ENCODE assay signal across 15 cellular contexts in the genomic region with DNA sequence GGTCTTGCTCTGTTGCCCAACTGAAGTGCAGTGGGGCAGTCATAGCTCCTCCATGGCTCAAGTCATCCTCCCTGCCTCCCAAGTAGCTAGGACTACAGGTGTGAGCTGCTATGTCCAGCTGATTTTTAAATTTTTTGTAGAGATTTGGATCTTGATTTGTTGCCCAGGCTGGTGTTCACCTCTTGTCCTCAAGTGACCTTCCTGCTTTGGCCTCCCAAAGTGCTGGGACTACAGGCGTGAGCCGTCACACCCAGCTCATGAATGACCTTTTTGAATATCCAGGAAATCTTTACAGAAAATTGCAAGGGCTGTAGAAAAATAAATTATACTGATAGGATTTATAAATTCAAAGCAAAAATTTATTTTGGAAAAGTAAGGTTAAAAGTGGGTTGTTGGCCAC. TPM values are rescaled to one million over a fixed set of nuclear protein-coding genes. Genes with fewer than 3 reads are reported as not detected.
DNase-seq lines count a peak whose midpoint lies in the region; ATAC-seq and TF ChIP-seq lines count a peak whose summit lies in the region.
"Had no signal": no experiment of that assay in that cellular context is flagged by ENCODE, and none has a peak within 500 bp of the region (broad histone marks: within the 10 kb centered on the region; RNA-seq: fewer than 3 reads in every experiment).

No MANE protein-coding gene starts in this region.

- no peaks in the 10 kb centered on the region for H3K27me3 Mint-ChIP-seq in activated naive CD4-positive, alpha-beta T cell treated with anti-CD3 and anti-CD28 coated beads for 36 hours (ENCODE audit: low read depth)
- no peaks in the 10 kb centered on the region for H3K27me3 Mint-ChIP-seq in dendritic cell treated with granulocyte-macrophage colony-stimulating factor and Interleukin-4, amounts not matched to agents 40 ng/mL and 50 ng/mL, for 4 days
- no peaks in the 10 kb centered on the region for H3K27me3 Mint-ChIP-seq in naive thymus-derived CD8-positive, alpha-beta T cell

- in situ Hi-C loops in IMR-90 (cut with MboI; ENCODE audit: low sequenced_read_pairs): no loop called here

- no peak overlapping the region for H2AK9ac ChIP-seq in IMR-90 (replicated peaks; ENCODE audit: low read depth, low read length, poor library complexity)

- H3K27me3 ChIP-seq in IMR-90 (ENCODE audit: control insufficient read depth, insufficient read depth, low read length): no peaks in the 10 kb centered on the region
- H3K27me3 ChIP-seq in prostate gland (replicated peaks; ENCODE audit: insufficient read depth): no peaks in the 10 kb centered on the region

- H4K91ac ChIP-seq in IMR-90 (ENCODE audit: insufficient read depth, low read depth, low read length): no peak overlapping the region

- H3K4me2 ChIP-seq in IMR-90 (ENCODE audit: low read depth, low read length): no peak overlapping the region

- H3K27ac ChIP-seq in IMR-90 (ENCODE audit: insufficient read depth, low read length): no peak overlapping the region
- H3K27ac ChIP-seq in prostate gland: no peak overlapping the region

- no peak overlapping the region for H3K9ac ChIP-seq in IMR-90 (ENCODE audit: low read depth, low read length)

- H3K4me3 Mint-ChIP-seq in activated naive CD4-positive, alpha-beta T cell treated with anti-CD3 and anti-CD28 coated beads for 36 hours: no peak overlapping the region
- no peak overlapping the region for H3K4me3 Mint-ChIP-seq in dendritic cell treated with granulocyte-macrophage colony-stimulating factor and Interleukin-4, amounts not matched to agents 40 ng/mL and 50 ng/mL, for 4 days
- peak overlapping the region; percentile 6 to 71 (median 46) for H3K4me3 Mint-ChIP-seq in naive thymus-derived CD8-positive, alpha-beta T cell

- no peak overlapping the region for H3K56ac ChIP-seq in IMR-90 (ENCODE audit: extremely low read depth, insufficient read depth, low read length)

- CTCF ChIA-PET in activated naive CD4-positive, alpha-beta T cell treated with anti-CD3 and anti-CD28 coated beads for 36 hours (lab: Charles Lee): interaction anchor here (1.1 to 1.5 kb wide), 4 partner anchors 10 to 72 kb away, joined by 4 to 5 read pairs (median 4); no protein-coding TSS in a partner anchor
- CTCF ChIA-PET in IMR-90 (lab: Yijun Ruan, JAX): interaction anchor here (0.8 kb wide), 1 partner anchor 12 kb away, joined by 3 read pairs; no protein-coding TSS in a partner anchor

- ATAC-seq in IMR-90 (ENCODE audit: low read depth): no peak
- no peak for ATAC-seq in naive thymus-derived CD8-positive, alpha-beta T cell
- no peak for ATAC-seq in HG02588 (IDR thresholded peaks at IDR 0.05; ENCODE audit: unreplicated experiment)
- ATAC-seq: Panc1, Right ventricle myocardium inferior had no signal

- TF ChIP-seq CTCF in IMR-90 (conservative IDR thresholded peaks at IDR 0.05; ENCODE audit: low read depth, low read length) (no peak), prostate gland (IDR thresholded peaks at IDR 0.05) (no peak)

- intact Hi-C loops in activated naive CD4-positive, alpha-beta T cell treated with anti-CD3 and anti-CD28 coated beads for 36 hours (cut with micrococcal nuclease): no loop called here
- intact Hi-C loops in IMR-90 (cut with micrococcal nuclease) (no loop called here), prostate gland (cut with DNase I) (no loop called here)
- intact Hi-C loops in dendritic cell treated with granulocyte-macrophage colony-stimulating factor and Interleukin-4, amounts not matched to agents 40 ng/mL and 50 ng/mL, for 4 days (cut with micrococcal nuclease): no loop called here

- H4K8ac ChIP-seq in IMR-90 (ENCODE audit: low read depth in 2 of 2, low read length in 2 of 2): no peak overlapping the region

- H4K20me1 ChIP-seq in IMR-90 (ENCODE audit: insufficient read depth, low read length): peaks cover 97% of the 10 kb centered on the region

- H3K9me3 ChIP-seq in IMR-90 (ENCODE audit: control insufficient read depth, insufficient read depth, low read length) (no peaks in the 10 kb centered on the region), prostate gland (no peaks in the 10 kb centered on the region)

- peaks cover 6% of the 10 kb centered on the region; the same call in 1 of the 2 replicates for H3K9me1 ChIP-seq in IMR-90 (ENCODE audit: insufficient read depth, low read length)

- H4K5ac ChIP-seq in IMR-90 (ENCODE audit: low read depth, low read length): no peak overlapping the region

- peaks cover 0 to 19% of the 10 kb centered on the region in 2 experiments; a peak in 2 of 4 replicates for H3K79me1 ChIP-seq in IMR-90 (ENCODE audit: low read depth in 1 of 2, low read length in 2 of 2)

- BruUV-seq in IMR-90 (replicated peaks; lab: Mats Ljungman, UMichigan): no TSS peak

- H3K14ac ChIP-seq in IMR-90 (replicated peaks; ENCODE audit: low read depth, low read length): peak overlapping the region; percentile 53; the same call in 1 of the 2 replicates

- TF ChIP-seq POLR2A in IMR-90 (IDR thresholded peaks at IDR 0.05; ENCODE audit: low read depth, low read length) (no peak), prostate gland (IDR thresholded peaks at IDR 0.05) (no peak)

- H2BK15ac ChIP-seq in IMR-90 (ENCODE audit: low read depth, low read length): no peak overlapping the region

- no CpG with 5 or more reads among the region's 2 CpGs for WGBS in IMR-90 (ENCODE audit: extremely low coverage in 2 of 2, insufficient read length in 1 of 2), 2 experiments
- 87% methylated on average over 2 of the region's 2 CpGs for WGBS in prostate gland

- H3K4me1 ChIP-seq in IMR-90 (ENCODE audit: control insufficient read depth, insufficient read depth, low read length) (no peaks in the 10 kb centered on the region; the same call in 1 of the 2 replicates), prostate gland (replicated peaks) (no peaks in the 10 kb centered on the region)

- H3K23ac ChIP-seq in IMR-90 (ENCODE audit: low read depth, low read length): no peak overlapping the region

- TF ChIP-seq RAD21 in IMR-90 (IDR thresholded peaks at IDR 0.05; ENCODE audit: low read length): no peak

- H2BK20ac ChIP-seq in IMR-90 (ENCODE audit: low read depth, low read length): no peak overlapping the region

- peaks cover 32% of the 10 kb centered on the region for H3K36me3 Mint-ChIP-seq in activated naive CD4-positive, alpha-beta T cell treated with anti-CD3 and anti-CD28 coated beads for 36 hours (ENCODE audit: low read depth)
- peaks cover 63% of the 10 kb centered on the region for H3K36me3 Mint-ChIP-seq in dendritic cell treated with granulocyte-macrophage colony-stimulating factor and Interleukin-4, amounts not matched to agents 40 ng/mL and 50 ng/mL, for 4 days (ENCODE audit: low read depth)
- peaks cover 4 to 53% (median 13%) of the 10 kb centered on the region in 3 donors for H3K36me3 Mint-ChIP-seq in naive thymus-derived CD8-positive, alpha-beta T cell

- no peak overlapping the region for H3K4me3 ChIP-seq in IMR-90 (ENCODE audit: insufficient read depth, low read depth, low read length)
- H3K4me3 ChIP-seq in prostate gland: no peak overlapping the region
- H3K4me3 ChIP-seq: HAP-1 had no signal

- H3K9me3 Mint-ChIP-seq in activated naive CD4-positive, alpha-beta T cell treated with anti-CD3 and anti-CD28 coated beads for 36 hours: peaks cover 1% of the 10 kb centered on the region
- no peaks in the 10 kb centered on the region for H3K9me3 Mint-ChIP-seq in dendritic cell treated with granulocyte-macrophage colony-stimulating factor and Interleukin-4, amounts not matched to agents 40 ng/mL and 50 ng/mL, for 4 days
- peaks cover 0 to 1% (median 0%) of the 10 kb centered on the region in 9 donors for H3K9me3 Mint-ChIP-seq in naive thymus-derived CD8-positive, alpha-beta T cell

- POLR2A ChIA-PET in IMR-90 (lab: Charles Lee; ENCODE audit: unreplicated experiment): no interaction called here
- POLR2A ChIA-PET in naive thymus-derived CD8-positive, alpha-beta T cell (lab: Charles Lee): interaction anchor here (0.7 to 1.1 kb wide), 3 partner anchors 12 to 151 kb away, joined by 3 to 7 read pairs (median 3); partner anchors contain the start of genes ACTR3 and SLC35F5

- DNase-seq in activated naive CD4-positive, alpha-beta T cell treated with anti-CD3 and anti-CD28 coated beads for 36 hours: no peak
- no peak for DNase-seq in activated naive CD4-positive, alpha-beta T cell (lab: John Stamatoyannopoulos, UW)
- no peak for DNase-seq in IMR-90
- no peak for DNase-seq in naive thymus-derived CD8-positive, alpha-beta T cell
- no peak for DNase-seq in prostate gland (ENCODE audit: low spot score)
- DNase-seq in AG20443 (ENCODE audit: low spot score): no peak
- DNase-seq: DMS153, NCI-H1930, NCI-H2171 treated with DMSO at 0.1 percent for 48 hours, NCI-H510A had no signal

- dilution Hi-C loops in IMR-90 (cut with HindIII; ENCODE audit: low sequenced_read_pairs, unreplicated experiment): no loop called here

- no peak overlapping the region for H2AK5ac ChIP-seq in IMR-90 (ENCODE audit: low read depth, low read length)

- H2BK5ac ChIP-seq in IMR-90 (ENCODE audit: low read depth, low read length, poor library complexity, severe bottlenecking): no peak overlapping the region

- H2BK120ac ChIP-seq in IMR-90 (ENCODE audit: low read depth, low read length): no peak overlapping the region

- peaks cover 85% of the 10 kb centered on the region for H3K4me1 Mint-ChIP-seq in activated naive CD4-positive, alpha-beta T cell treated with anti-CD3 and anti-CD28 coated beads for 36 hours (ENCODE audit: low read depth)
- peaks cover 72% of the 10 kb centered on the region for H3K4me1 Mint-ChIP-seq in dendritic cell treated with granulocyte-macrophage colony-stimulating factor and Interleukin-4, amounts not matched to agents 40 ng/mL and 50 ng/mL, for 4 days (ENCODE audit: low read depth)
- peaks cover 42 to 93% (median 82%) of the 10 kb centered on the region in 4 donors for H3K4me1 Mint-ChIP-seq in naive thymus-derived CD8-positive, alpha-beta T cell

- H3K27ac Mint-ChIP-seq in activated naive CD4-positive, alpha-beta T cell treated with anti-CD3 and anti-CD28 coated beads for 36 hours: peak overlapping the region; percentile 53
- H3K27ac Mint-ChIP-seq in dendritic cell treated with granulocyte-macrophage colony-stimulating factor and Interleukin-4, amounts not matched to agents 40 ng/mL and 50 ng/mL, for 4 days: peak overlapping the region; percentile 59
- peak overlapping the region; percentile 37 to 84 (median 72) for H3K27ac Mint-ChIP-seq in naive thymus-derived CD8-positive, alpha-beta T cell

- no peak overlapping the region for H3K4ac ChIP-seq in IMR-90 (ENCODE audit: low read depth, low read length)

- H2AFZ ChIP-seq in IMR-90 (replicated peaks; ENCODE audit: low read length, poor library complexity): no peak overlapping the region

- H3K36me3 ChIP-seq in IMR-90 (ENCODE audit: control insufficient read depth, insufficient read depth, low read length) (peaks cover 3% of the 10 kb centered on the region; the same call in 1 of the 2 replicates), prostate gland (no peaks in the 10 kb centered on the region)
- H3K36me3 ChIP-seq: HAP-1 had no signal

- H3K18ac ChIP-seq in IMR-90 (ENCODE audit: low read depth, low read length): no peak overlapping the region

RNA-seq across cellular contexts. Expression of gene ACTR3, which starts 17.4 kb away (rescaled TPM):
- total RNA-seq in activated naive CD4-positive, alpha-beta T cell treated with anti-CD3 and anti-CD28 coated beads for 36 hours: 100 to 1,000 TPM; 516 to 536 TPM
- 307 and 645 TPM in 2 replicates for total RNA-seq in IMR-90 (2012; rRNA removed)
- 201 and 246 TPM in 2 replicates for polyA plus RNA-seq in IMR-90 (2012; rRNA removed)
- 28.9 and 70.5 TPM in 2 replicates for polyA plus RNA-seq in IMR-90 (2012; cell fraction: cytosol; rRNA removed)
- 8.1 and 74.7 TPM in 2 replicates for polyA plus RNA-seq in IMR-90 (2012; cell fraction: nucleus; rRNA removed; ENCODE audit: low replicate concordance)
- total RNA-seq in naive thymus-derived CD8-positive, alpha-beta T cell: 100 to 1,000 TPM; 228 to 231 TPM
- polyA plus RNA-seq in naive thymus-derived CD8-positive, alpha-beta T cell: 100 to 1,000 TPM; 390 to 476 (median 471) TPM
- total RNA-seq in prostate gland: 10 to 100 TPM; 65.9 to 93.7 TPM

Comparison
In these comparisons a context has a peak if more than half of its experiments do, and no peak if none do; other contexts are left out.
1. H3K4me3 Mint-ChIP-seq: peak in naive thymus-derived CD8-positive, alpha-beta T cell (10 of 10); none in activated naive CD4-positive, alpha-beta T cell treated with anti-CD3 and anti-CD28 coated beads for 36 hours (single experiment) and dendritic cell treated with granulocyte-macrophage colony-stimulating factor and Interleukin-4, amounts not matched to agents 40 ng/mL and 50 ng/mL, for 4 days (single experiment).
2. Peak in every context shown above with its lines, with median percentiles within 50 percentile points of each other: H3K27ac Mint-ChIP-seq.